ENCODE assay signal across 11 cellular contexts in genomic region chr1:173865468-173866164, GRCh38. TPM values are rescaled to one million over a fixed set of nuclear protein-coding genes. Genes with fewer than 3 reads are reported as not detected.
A peak's percentile ranks its signal among the peaks of the same experiment; 100 is the strongest.
DNase-seq lines count a peak whose midpoint lies in the region; ATAC-seq, FAIRE-seq and TF ChIP-seq lines count a peak whose summit lies in the region.
"Had no signal": no experiment of that assay in that cellular context is flagged by ENCODE, and none has a peak within 500 bp of the region (broad histone marks: within the 10 kb centered on the region; RNA-seq: fewer than 3 reads in every experiment).

No MANE protein-coding gene starts in this region.

- peak overlapping the region; percentile 92 for H3K4me3 ChIP-seq in RWPE2 (ENCODE audit: severe bottlenecking)
- peak overlapping the region; percentile 87 for H3K4me3 ChIP-seq in psoas muscle

- TF ChIP-seq CTCF in RWPE2 (IDR thresholded peaks at IDR 0.05; ENCODE audit: poor library complexity, severe bottlenecking), result no peak
- no peak for TF ChIP-seq CTCF in psoas muscle (IDR thresholded peaks at IDR 0.05)

- intact Hi-C loops in psoas muscle (cut with DNase I), result loop anchor here in 1 of 2 donors (5.0 kb wide), 1 partner anchor 43 kb away; the partner anchor contains the start of genes CENPL and DARS2

- no peak for FAIRE-seq in urothelium cell line (lab: Jason Lieb, UNC)
- FAIRE-seq: A204.1 had no signal

- H3K27me3 ChIP-seq in RWPE2 (ENCODE audit: insufficient read depth, poor library complexity, severe bottlenecking) (no peaks in the 10 kb centered on the region), psoas muscle (ENCODE audit: insufficient read depth in 3 of 3, low read length in 2 of 3) (no peaks in the 10 kb centered on the region)

- ATAC-seq in RWPE2 (ENCODE audit: low read depth), result no peak
- ATAC-seq in psoas muscle, result no peak
- no peak for ATAC-seq in GM19351 (IDR thresholded peaks at IDR 0.05; ENCODE audit: unreplicated experiment)
- ATAC-seq in HG02763 (IDR thresholded peaks at IDR 0.05; ENCODE audit: unreplicated experiment), result no peak

- H3K4me1 ChIP-seq in RWPE2 (ENCODE audit: insufficient read depth, poor library complexity, severe bottlenecking) (peaks cover 18% of the 10 kb centered on the region), psoas muscle (peaks cover 30% of the 10 kb centered on the region)

- H3K27ac ChIP-seq in RWPE2 (ENCODE audit: poor library complexity, severe bottlenecking) (peak overlapping the region; percentile 91), epithelial cell of prostate (peak overlapping the region; percentile 95), psoas muscle (peak overlapping the region; percentile 96)

- H3K9me3 ChIP-seq in RWPE2 (ENCODE audit: severe bottlenecking) (no peaks in the 10 kb centered on the region), psoas muscle (no peaks in the 10 kb centered on the region)

- peaks cover 57% of the 10 kb centered on the region for H3K36me3 ChIP-seq in RWPE2 (ENCODE audit: low read depth)
- H3K36me3 ChIP-seq in psoas muscle (ENCODE audit: insufficient read depth in 1 of 2, low read depth in 1 of 2), result peaks cover 4 to 71% of the 10 kb centered on the region in 2 donors

- WGBS in psoas muscle, 3 donors, result 35 to 51% (median 50%) methylated on average over 4 of the region's 4 CpGs

- DNase-seq in DMS 273 (lab: John Stamatoyannopoulos, UW; ENCODE audit: unreplicated experiment) (peak; percentile 47), DMS 273 treated with DMSO at 0.1 percent for 48 hours (lab: John Stamatoyannopoulos, UW) (no peak), RWPE2 (ENCODE audit: low spot score) (no peak), epithelial cell of prostate (ENCODE audit: low read depth, low spot score) (no peak), psoas muscle (no peak), urothelium cell line (ENCODE audit: low spot score) (no peak)
- DNase-seq: midbrain had no signal

RNA-seq across cellular contexts. Expression of gene GAS5, which starts 2.2 kb away (rescaled TPM):
- total RNA-seq in psoas muscle, result 100 to 1,000 TPM in 2 of 4 donors, 10 to 100 TPM in 2; 70.0 to 148 (median 100) TPM
- polyA plus RNA-seq in psoas muscle, result 100 to 1,000 TPM; 115 to 222 (median 178) TPM

RNA-seq across cellular contexts. Expression of gene ZBTB37, which starts 2.6 kb away (rescaled TPM):
- total RNA-seq in psoas muscle, result 1 to 10 TPM; 5.5 to 8.2 (median 6.8) TPM
- polyA plus RNA-seq in psoas muscle, result 1 to 10 TPM; 1.0 to 2.9 (median 2.5) TPM

RNA-seq across cellular contexts. Expression of gene CENPL, which starts 40.9 kb away (rescaled TPM):
- 1 to 10 TPM; 2.1 to 6.7 (median 4.4) TPM for total RNA-seq in psoas muscle
- 1 to 10 TPM; 2.9 to 7.0 (median 6.5) TPM for polyA plus RNA-seq in psoas muscle

RNA-seq across cellular contexts. Expression of gene DARS2, which starts 41.1 kb away (rescaled TPM):
- 10 to 100 TPM in 1 of 4 donors, 1 to 10 TPM in 3; 5.7 to 14.3 (median 6.7) TPM for total RNA-seq in psoas muscle
- 10 to 100 TPM in 1 of 3 donors, 1 to 10 TPM in 2; 4.5 to 12.7 (median 7.3) TPM for polyA plus RNA-seq in psoas muscle

RNA-seq across cellular contexts. Expression of gene SERPINC1, which starts 51.5 kb away (rescaled TPM):
- total RNA-seq in psoas muscle, result under 1 TPM in 2 of 4 donors, not detected in 2; 0.22 to 0.51 TPM
- 1 to 10 TPM in 1 of 3 donors, under 1 TPM in 1, not detected in 1; 0.08 to 5.3 TPM for polyA plus RNA-seq in psoas muscle
- total RNA-seq: urinary bladder had no signal
